Comparison of ENCODE assay signal across 8 cellular contexts in genomic region chr14:50520947-50521815, GRCh38. TPM values are rescaled to one million over a fixed set of nuclear protein-coding genes. Genes with fewer than 3 reads are reported as not detected.
A peak's percentile ranks its signal among the peaks of the same experiment; 100 is the strongest.
DNase-seq lines count a peak whose midpoint lies in the region; ATAC-seq and FAIRE-seq lines count a peak whose summit lies in the region.

No MANE protein-coding gene starts in this region.

- DNase-seq in effector memory CD4-positive, alpha-beta T cell = peak in 1 of 3 donors; percentile 5
- DNase-seq in small intestine (peak; percentile 55), GM19240 (ENCODE audit: insufficient read length, low spot score) (no peak), frontal cortex (ENCODE audit: low spot score in 2 of 2) (no peak)
- no peak for DNase-seq in NK-92 treated with Interleukin-12 subunit alpha and Interleukin-12 subunit beta, amount 100 ng/mL, for 24 hours (lab: John Stamatoyannopoulos, UW)

- no peak overlapping the region for H3K4me3 ChIP-seq in effector memory CD4-positive, alpha-beta T cell (ENCODE audit: insufficient read depth, low read depth, low read length, poor library complexity, severe bottlenecking)
- H3K4me3 ChIP-seq in small intestine (ENCODE audit: low read depth in 1 of 2, low read length in 2 of 2) = no peak overlapping the region

- no peaks in the 10 kb centered on the region for H3K36me3 ChIP-seq in effector memory CD4-positive, alpha-beta T cell (ENCODE audit: control insufficient read depth, insufficient read depth, low read length)
- H3K36me3 ChIP-seq in small intestine (ENCODE audit: control insufficient read depth in 2 of 2, insufficient read depth in 2 of 2, low read length in 2 of 2) = peaks cover 0 to under 1% of the 10 kb centered on the region in 2 donors

- ATAC-seq in GM19023 (IDR thresholded peaks at IDR 0.05; ENCODE audit: unreplicated experiment) (peak; percentile 61), HG03060 (IDR thresholded peaks at IDR 0.05; ENCODE audit: low read depth, unreplicated experiment) (peak; percentile 73)
- ATAC-seq in activated CD4-positive, CD25-positive, alpha-beta regulatory T cell treated with anti-CD3 and anti-CD28 coated beads, Interleukin-2, amount 50 U/mL, for 24 hours = peak; percentile 80 to 81

- FAIRE-seq in small intestine (lab: Jason Lieb, UNC) (no peak), frontal cortex (lab: Jason Lieb, UNC) (no peak)

- no peaks in the 10 kb centered on the region for H3K27me3 ChIP-seq in effector memory CD4-positive, alpha-beta T cell (replicated peaks; ENCODE audit: control insufficient read depth, insufficient read depth, low read length, poor library complexity, severe bottlenecking)
- no peaks in the 10 kb centered on the region for H3K27me3 ChIP-seq in small intestine (ENCODE audit: control insufficient read depth in 2 of 2, insufficient read depth in 2 of 2, low read length in 2 of 2)

- H3K4me1 ChIP-seq in effector memory CD4-positive, alpha-beta T cell (ENCODE audit: control insufficient read depth, insufficient read depth, low read length, poor library complexity, severe bottlenecking) = peaks cover 5% of the 10 kb centered on the region
- peaks cover 5% of the 10 kb centered on the region in 2 donors for H3K4me1 ChIP-seq in small intestine (ENCODE audit: control insufficient read depth in 2 of 2, insufficient read depth in 1 of 2, low read depth in 1 of 2, low read length in 1 of 2)

- no peaks in the 10 kb centered on the region for H3K9me3 ChIP-seq in effector memory CD4-positive, alpha-beta T cell (ENCODE audit: control insufficient read depth, low read length)
- H3K9me3 ChIP-seq in small intestine (ENCODE audit: control insufficient read depth, low read depth) = no peaks in the 10 kb centered on the region

- peak overlapping the region; percentile 34 for H3K27ac ChIP-seq in effector memory CD4-positive, alpha-beta T cell (ENCODE audit: insufficient read depth, low read length, poor library complexity, severe bottlenecking)
- peak overlapping the region; percentile 57 to 64 for H3K27ac ChIP-seq in small intestine (ENCODE audit: low read depth in 1 of 2, low read length in 1 of 2)

- WGBS in small intestine, 3 donors = 31 to 40% (median 32%) methylated on average over 5 of the region's 5 CpGs

RNA-seq across cellular contexts. Expression of gene MAP4K5, which starts 11.2 kb away (rescaled TPM):
- 10 to 100 TPM; 11.1 to 17.0 (median 13.0) TPM for polyA plus RNA-seq in small intestine
- total RNA-seq in frontal cortex = 85.2 TPM

RNA-seq across cellular contexts. Expression of gene ATL1, which starts 38.8 kb away (rescaled TPM):
- polyA plus RNA-seq in small intestine = 1 to 10 TPM; 2.4 to 6.6 (median 6.3) TPM
- total RNA-seq in frontal cortex = 95.8 TPM
